18 cellular contexts compared by ENCODE assay signal in genomic region chr20:16125810-16126209, GRCh38.
DNase-seq lines count a peak whose midpoint lies in the region; ATAC-seq and TF ChIP-seq lines count a peak whose summit lies in the region.
"Had no signal": no experiment of that assay in that cellular context is flagged by ENCODE, and none has a peak within 500 bp of the region (broad histone marks: within the 10 kb centered on the region; RNA-seq: fewer than 3 reads in every experiment).

No MANE protein-coding gene starts in this region.

- DNase-seq in M059J (ENCODE audit: low read depth) (peak; percentile 80), epithelial cell of esophagus (ENCODE audit: low read depth) (peak; percentile 3), right lobe of liver (no peak), upper lobe of right lung (no peak), AML-193 (lab: John Stamatoyannopoulos, UW) (no peak)
- DNase-seq: BE2C, Caco-2, NCI-H1694 treated with DMSO at 0.1 percent for 48 hours, NCI-H2227 treated with DMSO at 0.1 percent for 48 hours, occipital lobe, T-helper 9 cell, transverse colon had no signal

- H3K27ac ChIP-seq in right lobe of liver (peak overlapping the region in 1 of 3 donors; percentile 44), upper lobe of right lung (no peak overlapping the region)
- H3K27ac ChIP-seq: transverse colon had no signal

- WGBS in right lobe of liver (ENCODE audit: insufficient coverage, low coverage, low lambda C conversion rate, missing lambda C conversion rate): 79% methylated on average over 4 of the region's 4 CpGs

- peak in 3 of 4 donors; percentile 13 to 19 (median 13) for ATAC-seq in right lobe of liver
- peak; percentile 83 for ATAC-seq in upper lobe of right lung
- no peak for ATAC-seq in GM19452 (IDR thresholded peaks at IDR 0.05; ENCODE audit: unreplicated experiment)
- ATAC-seq in HG03139 (IDR thresholded peaks at IDR 0.05; ENCODE audit: unreplicated experiment): no peak
- ATAC-seq: activated naive CD4-positive, alpha-beta T cell treated with anti-CD3 and anti-CD28 coated beads, Interleukin-2, amount 50 U/mL, for 72 hours; HCT116; sciatic nerve; SK-N-SH treated with all-trans-retinoic acid at 6 μM for 48 hours had no signal

- H3K27me3 ChIP-seq in right lobe of liver (no peaks in the 10 kb centered on the region), upper lobe of right lung (no peaks in the 10 kb centered on the region)
- H3K27me3 ChIP-seq: BE2C, transverse colon had no signal

- TF ChIP-seq POLR2A in right lobe of liver (IDR thresholded peaks at IDR 0.05): no peak

- no peaks in the 10 kb centered on the region for H3K9me3 ChIP-seq in right lobe of liver
- no peaks in the 10 kb centered on the region for H3K9me3 ChIP-seq in upper lobe of right lung
- H3K9me3 ChIP-seq: BE2C, Caco-2, transverse colon had no signal

- H3K4me1 ChIP-seq in right lobe of liver (peaks cover 0 to 19% (median 0%) of the 10 kb centered on the region in 4 donors), upper lobe of right lung (no peaks in the 10 kb centered on the region)
- H3K4me1 ChIP-seq: BE2C, Caco-2, transverse colon had no signal

- intact Hi-C loops in right lobe of liver (cut with DNase I): no loop called here
- intact Hi-C loops in upper lobe of right lung (cut with DNase I): no loop called here

- no peaks in the 10 kb centered on the region for H3K36me3 ChIP-seq in right lobe of liver
- no peaks in the 10 kb centered on the region for H3K36me3 ChIP-seq in upper lobe of right lung
- H3K36me3 ChIP-seq: BE2C, transverse colon had no signal

- H3K4me3 ChIP-seq in epithelial cell of esophagus (ENCODE audit: low read length) (no peak overlapping the region), right lobe of liver (no peak overlapping the region), upper lobe of right lung (no peak overlapping the region)
- H3K4me3 ChIP-seq: transverse colon had no signal

- TF ChIP-seq CTCF in epithelial cell of esophagus (IDR thresholded peaks at IDR 0.05; ENCODE audit: insufficient read depth, low read depth, low read length, missing control alignments) (no peak), right lobe of liver (IDR thresholded peaks at IDR 0.05) (no peak), upper lobe of right lung (IDR thresholded peaks at IDR 0.05) (no peak)

Comparison
In these comparisons a context has a peak if more than half of its experiments do, and no peak if none do; other contexts are left out.
1. DNase-seq: peak in M059J (single experiment) and epithelial cell of esophagus (single experiment); none in right lobe of liver (0 of 3), upper lobe of right lung (single experiment) and AML-193 (0 of 2).
2. ATAC-seq: peak in right lobe of liver (3 of 4) and upper lobe of right lung (single experiment); none in GM19452 (single experiment) and HG03139 (single experiment).